ENCODE assay signal across 8 cellular contexts in genomic region chr5:79689541-79690466, GRCh38. TPM values are rescaled to one million over a fixed set of nuclear protein-coding genes. Genes with fewer than 3 reads are reported as not detected.
DNase-seq lines count a peak whose midpoint lies in the region; TF ChIP-seq lines count a peak whose summit lies in the region.

TSS of gene CMYA5 (plus strand) at chr5:79689836. CDS start at chr5:79689908, 72 bp downstream.

- H3K27me3 ChIP-seq in sigmoid colon = no peaks in the 10 kb centered on the region

- H3K36me3 ChIP-seq in HEK293 (ENCODE audit: control insufficient read depth in 2 of 2, insufficient read depth in 1 of 2, low read length in 2 of 2) = peaks cover 8 to 32% of the 10 kb centered on the region in 2 experiments
- peaks cover 0 to 21% (median 0%) of the 10 kb centered on the region in 4 donors for H3K36me3 ChIP-seq in sigmoid colon

- TF ChIP-seq EP300 in sigmoid colon (IDR thresholded peaks at IDR 0.05) = no peak

- CTCF ChIA-PET in HEK293 (lab: Yijun Ruan, JAX) = interaction anchor here (0.6 to 1.8 kb wide), 4 partner anchors 13 to 193 kb away, joined by 3 to 6 read pairs (median 4); no protein-coding TSS in a partner anchor

- POLR2A ChIA-PET in HEK293 (lab: Yijun Ruan, JAX) = interaction anchor here (0.6 kb wide), 1 partner anchor 177 kb away, joined by 3 read pairs; no protein-coding TSS in a partner anchor

- H3K9me3 ChIP-seq in HEK293 (ENCODE audit: control insufficient read depth, insufficient read depth, low read depth, low read length) (no peaks in the 10 kb centered on the region), sigmoid colon (no peaks in the 10 kb centered on the region)

- no peaks in the 10 kb centered on the region for H3K4me1 ChIP-seq in HEK293 (ENCODE audit: control insufficient read depth, insufficient read depth, low read length)
- peaks cover 0 to 12% (median 7%) of the 10 kb centered on the region in 4 donors for H3K4me1 ChIP-seq in sigmoid colon

- DNase-seq in coronary artery (ENCODE audit: low spot score) (no peak), iris pigment epithelial cell (ENCODE audit: low read depth) (peak; percentile 55), sigmoid colon (peak; percentile 83), DMS153 treated with DMSO at 0.1 percent for 48 hours (lab: John Stamatoyannopoulos, UW; ENCODE audit: unreplicated experiment) (no peak), glomerular visceral epithelial cell (ENCODE audit: extremely low spot score) (no peak), AML-193 (lab: John Stamatoyannopoulos, UW) (no peak)
- no peak for DNase-seq in effector CD4-positive, alpha-beta T cell

- TF ChIP-seq CTCF in HEK293 (tag by site-specific recombination; IDR thresholded peaks at IDR 0.05) (no peak), coronary artery (IDR thresholded peaks at IDR 0.05) (no peak), sigmoid colon (IDR thresholded peaks at IDR 0.05) (no peak)

- WGBS in sigmoid colon, 2 donors = 42 to 43% methylated on average over 74 of the region's 74 CpGs

- intact Hi-C loops in sigmoid colon (cut with DNase I) = loop anchor here (5.0 kb wide), 1 partner anchor 167 kb away; no protein-coding TSS in a partner anchor

- TF ChIP-seq POLR2A in sigmoid colon (IDR thresholded peaks at IDR 0.05) = no peak

- peak within 1 kb of the TSS; percentile 20; the same call in 1 of the 2 replicates for H3K4me3 ChIP-seq in HEK293 (ENCODE audit: low read depth, low read length)
- H3K4me3 ChIP-seq in coronary artery = peak within 1 kb of the TSS; percentile 64
- peak within 1 kb of the TSS; percentile 41 to 63 (median 54) for H3K4me3 ChIP-seq in sigmoid colon

- H3K27ac ChIP-seq in HEK293 (ENCODE audit: extremely low read depth, low read depth, low read length) (no peak within 1 kb of the TSS), coronary artery (no peak within 1 kb of the TSS), sigmoid colon (peak within 1 kb of the TSS; percentile 61 to 79 (median 66))

TF ChIP-seq in HEK293, 187 proteins besides CTCF, POLR2A, EP300 and RAD21:
- 0 out of 2 replicates have a peak, but pooled peaks have one; percentile 31 for TF ChIP-seq ZBTB6 (tag by site-specific recombination; IDR thresholded peaks at IDR 0.05)
- TF ChIP-seq ELK4 (IDR thresholded peaks at IDR 0.05; ENCODE audit: borderline replicate concordance, low read depth, low read length) = no peak
- TF ChIP-seq ZNF202 (tag by site-specific recombination; IDR thresholded peaks at IDR 0.05; ENCODE audit: borderline replicate concordance) = no peak
TF ChIP-seq in HEK293: peak in this region for 1.

RNA-seq across cellular contexts. Expression of gene CMYA5, which starts in this region (rescaled TPM):
- total RNA-seq in sigmoid colon = 10 to 100 TPM in 1 of 4 donors, 1 to 10 TPM in 3; 5.2 to 21.0 (median 6.0) TPM
- polyA plus RNA-seq in sigmoid colon = 1 to 10 TPM in 1 of 3 donors, under 1 TPM in 2; 0.46 to 1.8 (median 0.54) TPM

Comparison
In these comparisons a context has a peak if more than half of its experiments do, and no peak if none do; other contexts are left out.
1. H3K27ac ChIP-seq: peak in sigmoid colon (4 of 4); none in HEK293 (single experiment) and coronary artery (0 of 2).
2. DNase-seq: peak in iris pigment epithelial cell (single experiment) and sigmoid colon (single experiment); none in coronary artery (single experiment), DMS153 treated with DMSO at 0.1 percent for 48 hours (single experiment), glomerular visceral epithelial cell (single experiment), effector CD4-positive, alpha-beta T cell (single experiment) and AML-193 (0 of 2).
3. Peak in every context shown above with its lines, with median percentiles within 50 percentile points of each other: H3K4me3 ChIP-seq.